Comparison of ENCODE assay signal across 10 cellular contexts in the genomic region with DNA sequence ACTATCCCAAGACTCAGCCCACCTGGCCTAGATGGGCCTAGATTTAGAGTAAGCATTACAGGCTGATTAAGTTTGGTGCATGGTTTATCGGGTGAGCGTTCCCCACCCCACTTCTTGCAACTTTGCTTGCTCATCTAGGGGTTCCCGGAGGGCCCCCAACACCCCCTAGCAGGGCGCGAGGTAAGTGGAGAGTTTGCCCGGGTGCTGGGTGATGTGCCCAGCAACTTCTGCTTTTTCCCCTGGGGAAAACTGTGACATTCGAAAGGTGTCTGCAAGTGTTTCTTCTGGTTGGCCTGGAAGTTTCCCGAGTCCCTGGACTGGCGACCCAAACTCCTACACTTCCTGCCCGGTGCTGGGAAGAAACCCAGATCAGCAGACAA. TPM values are rescaled to one million over a fixed set of nuclear protein-coding genes. Genes with fewer than 3 reads are reported as not detected.
A peak's percentile ranks its signal among the peaks of the same experiment; 100 is the strongest.
DNase-seq lines count a peak whose midpoint lies in the region; ATAC-seq and TF ChIP-seq lines count a peak whose summit lies in the region.
"Had no signal": no experiment of that assay in that cellular context is flagged by ENCODE, and none has a peak within 500 bp of the region (broad histone marks: within the 10 kb centered on the region; RNA-seq: fewer than 3 reads in every experiment).

No MANE protein-coding gene starts in this region.

- peaks cover 36% of the 10 kb centered on the region for H3K36me3 Mint-ChIP-seq in Calu3 (ENCODE audit: insufficient read depth, unreplicated experiment)

- H3K9me3 Mint-ChIP-seq in Calu3 (ENCODE audit: low read depth, unreplicated experiment): no peaks in the 10 kb centered on the region

- H3K27ac ChIP-seq in ovary: peak overlapping the region; percentile 56 to 76

- TF ChIP-seq CTCF in Calu3 (IDR thresholded peaks at IDR 0.05; ENCODE audit: unreplicated experiment) (no peak), epithelial cell of proximal tubule (conservative IDR thresholded peaks at IDR 0.05; ENCODE audit: low read depth, low read length) (no peak), ovary (IDR thresholded peaks at IDR 0.05) (no peak)

- H3K9me3 ChIP-seq in NT2/D1 (ENCODE audit: insufficient read depth, low read length) (no peaks in the 10 kb centered on the region), ovary (no peaks in the 10 kb centered on the region)
- H3K9me3 ChIP-seq: uterus had no signal

- WGBS in ovary, 3 donors: 49 to 66% (median 62%) methylated on average over 10 of the region's 10 CpGs

- H3K27ac Mint-ChIP-seq in Calu3 (ENCODE audit: unreplicated experiment): no peak overlapping the region

- BruUV-seq in Calu3 (replicated peaks; lab: Mats Ljungman, UMichigan): no TSS peak

- peaks cover 15% of the 10 kb centered on the region for H3K27me3 Mint-ChIP-seq in Calu3 (ENCODE audit: unreplicated experiment)

- CTCF ChIA-PET in Calu3 (lab: Charles Lee): no interaction called here

- peak overlapping the region; percentile 78 for H3K4me3 Mint-ChIP-seq in Calu3 (ENCODE audit: low read depth, unreplicated experiment)

- no peak overlapping the region for H3K4me3 ChIP-seq in NT2/D1 (ENCODE audit: insufficient read length, low read depth)
- H3K4me3 ChIP-seq in epithelial cell of proximal tubule (ENCODE audit: low read depth, low read length): peak overlapping the region; percentile 90
- H3K4me3 ChIP-seq in ovary: no peak overlapping the region

- no peaks in the 10 kb centered on the region for H3K4me1 Mint-ChIP-seq in Calu3 (ENCODE audit: low read depth, unreplicated experiment)

- H3K4me1 ChIP-seq in NT2/D1 (ENCODE audit: insufficient read depth, insufficient read length): no peaks in the 10 kb centered on the region
- H3K4me1 ChIP-seq in ovary (ENCODE audit: insufficient read depth): no peaks in the 10 kb centered on the region

- peaks cover 5% of the 10 kb centered on the region for H3K36me3 ChIP-seq in NT2/D1 (ENCODE audit: insufficient read depth, insufficient read length, low read length)
- no peaks in the 10 kb centered on the region for H3K36me3 ChIP-seq in ovary
- H3K36me3 ChIP-seq: uterus had no signal

- peak overlapping the region; percentile 96 for H3K9ac ChIP-seq in NT2/D1 (ENCODE audit: insufficient read length, low read depth)

- H3K27me3 ChIP-seq in NT2/D1 (ENCODE audit: insufficient read depth, insufficient read length) (peaks cover 15% of the 10 kb centered on the region), ovary (no peaks in the 10 kb centered on the region)
- H3K27me3 ChIP-seq: uterus had no signal

- TF ChIP-seq POLR2A in ovary (IDR thresholded peaks at IDR 0.05): no peak

- TF ChIP-seq EP300 in ovary (IDR thresholded peaks at IDR 0.05): no peak

- no peak for ATAC-seq in HG03280 (IDR thresholded peaks at IDR 0.05; ENCODE audit: unreplicated experiment)

- no peak for DNase-seq in Calu3
- no peak for DNase-seq in NT2/D1 (ENCODE audit: low read depth, low spot score)
- no peak for DNase-seq in epithelial cell of proximal tubule (ENCODE audit: low read depth)
- peak in 1 of 5 donors; percentile 26 for DNase-seq in ovary
- DNase-seq in DMS79 treated with DMSO at 0.1 percent for 48 hours (lab: John Stamatoyannopoulos, UW): no peak
- no peak for DNase-seq in cerebellar nuclear complex (lab: John Stamatoyannopoulos, UW)
- DNase-seq in activated CD4-positive, alpha-beta T cell treated with anti-CD3 and anti-CD28 coated beads for 48 hours: no peak
- DNase-seq: NCI-H1048, uterus had no signal

- intact Hi-C loops in Calu3 (cut with micrococcal nuclease; ENCODE audit: unreplicated experiment): loop anchor here (2.0 to 10.0 kb wide), 2 partner anchors 215 to 419 kb away; no protein-coding TSS in a partner anchor
- intact Hi-C loops in ovary (cut with DNase I): loop anchor here (2.0 to 10.0 kb wide), 5 partner anchors 215 to 1489 kb away; no protein-coding TSS in a partner anchor

RNA-seq across cellular contexts. Expression of gene SKIDA1, which starts 31.7 kb away (rescaled TPM):
- 0.40 TPM in 1 of 2 replicates, not detected in the other for total RNA-seq in Calu3 (2022)
- total RNA-seq in epithelial cell of proximal tubule: 0.52 and 1.4 TPM in 2 replicates
- 1 to 10 TPM; 1.1 to 4.2 (median 3.4) TPM for total RNA-seq in ovary
- 1 to 10 TPM; 1.1 to 1.7 TPM for polyA plus RNA-seq in ovary

RNA-seq across cellular contexts. Expression of gene MLLT10, which starts 40.2 kb away (rescaled TPM):
- total RNA-seq in Calu3 (2022): 32.1 and 34.7 TPM in 2 replicates
- total RNA-seq in epithelial cell of proximal tubule: 15.5 and 15.8 TPM in 2 replicates
- 10 to 100 TPM; 32.3 to 55.1 (median 43.7) TPM for total RNA-seq in ovary
- 10 to 100 TPM; 23.6 to 27.4 TPM for polyA plus RNA-seq in ovary
